ENCODE assay signal across 29 cellular contexts in genomic region chr10:59995862-59996261, GRCh38.
DNase-seq lines count a peak whose midpoint lies in the region; ATAC-seq, FAIRE-seq and TF ChIP-seq lines count a peak whose summit lies in the region.
"Had no signal": no experiment of that assay in that cellular context is flagged by ENCODE, and none has a peak within 500 bp of the region (broad histone marks: within the 10 kb centered on the region; RNA-seq: fewer than 3 reads in every experiment).

No MANE protein-coding gene starts in this region.

- FAIRE-seq in islet of Langerhans (lab: Jason Lieb, UNC), result peak; percentile 95
- FAIRE-seq: G401.6, K562 had no signal

- H3K27ac Mint-ChIP-seq in activated CD4-positive, alpha-beta memory T cell treated with anti-CD3 and anti-CD28 coated beads for 36 hours, result no peak overlapping the region
- H3K27ac Mint-ChIP-seq: activated naive CD4-positive, alpha-beta T cell treated with anti-CD3 and anti-CD28 coated beads, Interleukin-2, amount 50 U/mL, for 72 hours; activated T-helper 2 cell treated with anti-CD3 and anti-CD28 coated beads, Interferon-gamma antibody, Interleukin-2, Interleukin-4, amounts not matched to agents 10 μg/mL and 5 μg/mL and 100 μg/mL, durations not matched to agents 14 hours and 24 hours and 36 hours had no signal

- peak; percentile 88 for DNase-seq in DMS79 (lab: John Stamatoyannopoulos, UW)
- peak; percentile 18 for DNase-seq in choroid plexus epithelial cell (ENCODE audit: low read depth)
- no peak for DNase-seq in thyroid gland
- no peak for DNase-seq in activated CD4-positive, alpha-beta memory T cell treated with anti-CD3 and anti-CD28 coated beads for 36 hours
- DNase-seq in NOMO-1 treated with DMSO at 0.1 percent for 48 hours (lab: John Stamatoyannopoulos, UW; ENCODE audit: unreplicated experiment), result no peak
- DNase-seq: activated T-cell treated with anti-CD3 and anti-CD28 coated beads for 4 hours; amygdala; DMS153; effector memory CD4-positive, alpha-beta T cell; H7; left cardiac atrium; NCI-H1092; NCI-H187 treated with DMSO at 0.1 percent for 48 hours; NCI-H526 treated with DMSO at 0.1 percent for 48 hours; stimulated activated naive CD4-positive, alpha-beta T cell treated with Interleukin-2 at 50 U/mL for 16 hours had no signal

- POLR2A ChIA-PET in activated CD4-positive, alpha-beta memory T cell treated with anti-CD3 and anti-CD28 coated beads for 36 hours (lab: Charles Lee), result no interaction called here

- H3K9me3 ChIP-seq in thyroid gland, result no peaks in the 10 kb centered on the region
- H3K9me3 ChIP-seq: BLaER1, gastroesophageal sphincter, vagina had no signal

- no peaks in the 10 kb centered on the region for H3K27me3 ChIP-seq in thyroid gland
- H3K27me3 ChIP-seq: BLaER1, gastroesophageal sphincter, vagina had no signal

- TF ChIP-seq CTCF in choroid plexus epithelial cell (conservative IDR thresholded peaks at IDR 0.05; ENCODE audit: low read depth, low read length) (no peak), thyroid gland (IDR thresholded peaks at IDR 0.05) (no peak)

- ATAC-seq in GM18858 (IDR thresholded peaks at IDR 0.05; ENCODE audit: unreplicated experiment), result no peak
- ATAC-seq: activated naive CD4-positive, alpha-beta T cell treated with anti-CD3 and anti-CD28 coated beads, Interleukin-2, amount 50 U/mL, for 72 hours; gastroesophageal sphincter; K562; left cardiac atrium; Right ventricle myocardium inferior had no signal

- H3K4me3 Mint-ChIP-seq in activated CD4-positive, alpha-beta memory T cell treated with anti-CD3 and anti-CD28 coated beads for 36 hours, result no peak overlapping the region
- H3K4me3 Mint-ChIP-seq: neural crest cell had no signal

- no peaks in the 10 kb centered on the region for H3K9me3 Mint-ChIP-seq in activated CD4-positive, alpha-beta memory T cell treated with anti-CD3 and anti-CD28 coated beads for 36 hours
- H3K9me3 Mint-ChIP-seq: activated naive CD4-positive, alpha-beta T cell treated with anti-CD3 and anti-CD28 coated beads, Interleukin-2, amount 50 U/mL, for 72 hours had no signal

- H3K36me3 ChIP-seq in thyroid gland, result no peaks in the 10 kb centered on the region
- H3K36me3 ChIP-seq: BLaER1, gastroesophageal sphincter, vagina had no signal

- peaks cover 9% of the 10 kb centered on the region for H3K27me3 Mint-ChIP-seq in activated CD4-positive, alpha-beta memory T cell treated with anti-CD3 and anti-CD28 coated beads for 36 hours

- H3K27ac ChIP-seq in thyroid gland, result peak overlapping the region; percentile 49 to 83 (median 83)
- H3K27ac ChIP-seq: BLaER1, coronary artery, gastroesophageal sphincter, parathyroid adenoma had no signal

- intact Hi-C loops in thyroid gland (cut with DNase I), result no loop called here
- intact Hi-C loops in activated CD4-positive, alpha-beta memory T cell treated with anti-CD3 and anti-CD28 coated beads for 36 hours (cut with micrococcal nuclease), result no loop called here

- peaks cover 19% of the 10 kb centered on the region for H3K4me1 Mint-ChIP-seq in activated CD4-positive, alpha-beta memory T cell treated with anti-CD3 and anti-CD28 coated beads for 36 hours (ENCODE audit: low read depth)

- CTCF ChIA-PET in activated CD4-positive, alpha-beta memory T cell treated with anti-CD3 and anti-CD28 coated beads for 36 hours (lab: Charles Lee), result no interaction called here

- no peak for TF ChIP-seq POLR2A in thyroid gland (IDR thresholded peaks at IDR 0.05)

- H3K4me3 ChIP-seq in choroid plexus epithelial cell (ENCODE audit: low read depth, low read length), result no peak overlapping the region
- no peak overlapping the region for H3K4me3 ChIP-seq in thyroid gland (replicated peaks in 1 of 3)
- H3K4me3 ChIP-seq: BLaER1, coronary artery, gastroesophageal sphincter, K562, smooth muscle cell, vagina had no signal

- peaks cover 19 to 35% of the 10 kb centered on the region in 2 donors for H3K4me1 ChIP-seq in thyroid gland
- H3K4me1 ChIP-seq: parathyroid adenoma had no signal

- peaks cover 3% of the 10 kb centered on the region for H3K36me3 Mint-ChIP-seq in activated CD4-positive, alpha-beta memory T cell treated with anti-CD3 and anti-CD28 coated beads for 36 hours

Comparison
In these comparisons a context has a peak if more than half of its experiments do, and no peak if none do; other contexts are left out.
1. DNase-seq: peak in DMS79 (single experiment) and choroid plexus epithelial cell (single experiment); none in thyroid gland (0 of 2), activated CD4-positive, alpha-beta memory T cell treated with anti-CD3 and anti-CD28 coated beads for 36 hours (single experiment) and NOMO-1 treated with DMSO at 0.1 percent for 48 hours (single experiment).